Comparison of ENCODE assay signal across 1 cellular context in genomic region chr16:9152649-9153501, GRCh38.
A peak's percentile ranks its signal among the peaks of the same experiment; 100 is the strongest.
TF ChIP-seq lines count a peak whose summit lies in the region.

No MANE protein-coding gene starts in this region.

TF ChIP-seq in HepG2, 621 proteins besides CTCF, POLR2A, EP300 and RAD21 (continued from another document and continues in another):
- no peak for TF ChIP-seq KIAA2018 (CRISPR knock-in tag; IDR thresholded peaks at IDR 0.05; ENCODE audit: borderline replicate concordance)
- TF ChIP-seq FOXA1 (IDR thresholded peaks at IDR 0.05): peak; percentile 44
- no peak for TF ChIP-seq FOXA1 (CRISPR knock-in tag; IDR thresholded peaks at IDR 0.05)
- TF ChIP-seq, protein P1, sequence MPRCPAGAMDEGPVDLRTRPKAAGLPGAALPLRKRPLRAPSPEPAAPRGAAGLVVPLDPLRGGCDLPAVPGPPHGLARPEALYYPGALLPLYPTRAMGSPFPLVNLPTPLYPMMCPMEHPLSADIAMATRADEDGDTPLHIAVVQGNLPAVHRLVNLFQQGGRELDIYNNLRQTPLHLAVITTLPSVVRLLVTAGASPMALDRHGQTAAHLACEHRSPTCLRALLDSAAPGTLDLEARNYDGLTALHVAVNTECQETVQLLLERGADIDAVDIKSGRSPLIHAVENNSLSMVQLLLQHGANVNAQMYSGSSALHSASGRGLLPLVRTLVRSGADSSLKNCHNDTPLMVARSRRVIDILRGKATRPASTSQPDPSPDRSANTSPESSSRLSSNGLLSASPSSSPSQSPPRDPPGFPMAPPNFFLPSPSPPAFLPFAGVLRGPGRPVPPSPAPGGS (CRISPR knock-in tag; IDR thresholded peaks at IDR 0.05): no peak
- no peak for TF ChIP-seq SMC3 (IDR thresholded peaks at IDR 0.05; ENCODE audit: low read length)
- no peak for TF ChIP-seq PAX8 (CRISPR knock-in tag; IDR thresholded peaks at IDR 0.05; ENCODE audit: borderline replicate concordance)
- TF ChIP-seq, protein P2, sequence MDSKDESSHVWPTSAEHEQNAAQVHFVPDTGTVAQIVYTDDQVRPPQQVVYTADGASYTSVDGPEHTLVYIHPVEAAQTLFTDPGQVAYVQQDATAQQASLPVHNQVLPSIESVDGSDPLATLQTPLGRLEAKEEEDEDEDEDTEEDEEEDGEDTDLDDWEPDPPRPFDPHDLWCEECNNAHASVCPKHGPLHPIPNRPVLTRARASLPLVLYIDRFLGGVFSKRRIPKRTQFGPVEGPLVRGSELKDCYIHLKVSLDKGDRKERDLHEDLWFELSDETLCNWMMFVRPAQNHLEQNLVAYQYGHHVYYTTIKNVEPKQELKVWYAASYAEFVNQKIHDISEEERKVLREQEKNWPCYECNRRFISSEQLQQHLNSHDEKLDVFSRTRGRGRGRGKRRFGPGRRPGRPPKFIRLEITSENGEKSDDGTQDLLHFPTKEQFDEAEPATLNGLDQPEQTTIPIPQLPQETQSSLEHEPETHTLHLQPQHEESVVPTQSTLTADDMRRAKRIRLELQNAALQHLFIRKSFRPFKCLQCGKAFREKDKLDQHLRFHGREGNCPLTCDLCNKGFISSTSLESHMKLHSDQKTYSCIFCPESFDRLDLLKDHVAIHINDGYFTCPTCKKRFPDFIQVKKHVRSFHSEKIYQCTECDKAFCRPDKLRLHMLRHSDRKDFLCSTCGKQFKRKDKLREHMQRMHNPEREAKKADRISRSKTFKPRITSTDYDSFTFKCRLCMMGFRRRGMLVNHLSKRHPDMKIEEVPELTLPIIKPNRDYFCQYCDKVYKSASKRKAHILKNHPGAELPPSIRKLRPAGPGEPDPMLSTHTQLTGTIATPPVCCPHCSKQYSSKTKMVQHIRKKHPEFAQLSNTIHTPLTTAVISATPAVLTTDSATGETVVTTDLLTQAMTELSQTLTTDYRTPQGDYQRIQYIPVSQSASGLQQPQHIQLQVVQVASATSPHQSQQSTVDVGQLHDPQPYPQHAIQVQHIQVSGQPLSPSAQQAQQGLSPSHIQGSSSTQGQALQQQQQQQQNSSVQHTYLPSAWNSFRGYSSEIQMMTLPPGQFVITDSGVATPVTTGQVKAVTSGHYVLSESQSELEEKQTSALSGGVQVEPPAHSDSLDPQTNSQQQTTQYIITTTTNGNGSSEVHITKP (CRISPR knock-in tag; IDR thresholded peaks at IDR 0.05; ENCODE audit: low read depth): no peak
- TF ChIP-seq ZBTB21 (CRISPR knock-in tag; IDR thresholded peaks at IDR 0.05): no peak
- TF ChIP-seq PLRG1 (conservative IDR thresholded peaks at IDR 0.05): peak; percentile 82; the same call in 1 of the 2 replicates
- TF ChIP-seq, protein P3, sequence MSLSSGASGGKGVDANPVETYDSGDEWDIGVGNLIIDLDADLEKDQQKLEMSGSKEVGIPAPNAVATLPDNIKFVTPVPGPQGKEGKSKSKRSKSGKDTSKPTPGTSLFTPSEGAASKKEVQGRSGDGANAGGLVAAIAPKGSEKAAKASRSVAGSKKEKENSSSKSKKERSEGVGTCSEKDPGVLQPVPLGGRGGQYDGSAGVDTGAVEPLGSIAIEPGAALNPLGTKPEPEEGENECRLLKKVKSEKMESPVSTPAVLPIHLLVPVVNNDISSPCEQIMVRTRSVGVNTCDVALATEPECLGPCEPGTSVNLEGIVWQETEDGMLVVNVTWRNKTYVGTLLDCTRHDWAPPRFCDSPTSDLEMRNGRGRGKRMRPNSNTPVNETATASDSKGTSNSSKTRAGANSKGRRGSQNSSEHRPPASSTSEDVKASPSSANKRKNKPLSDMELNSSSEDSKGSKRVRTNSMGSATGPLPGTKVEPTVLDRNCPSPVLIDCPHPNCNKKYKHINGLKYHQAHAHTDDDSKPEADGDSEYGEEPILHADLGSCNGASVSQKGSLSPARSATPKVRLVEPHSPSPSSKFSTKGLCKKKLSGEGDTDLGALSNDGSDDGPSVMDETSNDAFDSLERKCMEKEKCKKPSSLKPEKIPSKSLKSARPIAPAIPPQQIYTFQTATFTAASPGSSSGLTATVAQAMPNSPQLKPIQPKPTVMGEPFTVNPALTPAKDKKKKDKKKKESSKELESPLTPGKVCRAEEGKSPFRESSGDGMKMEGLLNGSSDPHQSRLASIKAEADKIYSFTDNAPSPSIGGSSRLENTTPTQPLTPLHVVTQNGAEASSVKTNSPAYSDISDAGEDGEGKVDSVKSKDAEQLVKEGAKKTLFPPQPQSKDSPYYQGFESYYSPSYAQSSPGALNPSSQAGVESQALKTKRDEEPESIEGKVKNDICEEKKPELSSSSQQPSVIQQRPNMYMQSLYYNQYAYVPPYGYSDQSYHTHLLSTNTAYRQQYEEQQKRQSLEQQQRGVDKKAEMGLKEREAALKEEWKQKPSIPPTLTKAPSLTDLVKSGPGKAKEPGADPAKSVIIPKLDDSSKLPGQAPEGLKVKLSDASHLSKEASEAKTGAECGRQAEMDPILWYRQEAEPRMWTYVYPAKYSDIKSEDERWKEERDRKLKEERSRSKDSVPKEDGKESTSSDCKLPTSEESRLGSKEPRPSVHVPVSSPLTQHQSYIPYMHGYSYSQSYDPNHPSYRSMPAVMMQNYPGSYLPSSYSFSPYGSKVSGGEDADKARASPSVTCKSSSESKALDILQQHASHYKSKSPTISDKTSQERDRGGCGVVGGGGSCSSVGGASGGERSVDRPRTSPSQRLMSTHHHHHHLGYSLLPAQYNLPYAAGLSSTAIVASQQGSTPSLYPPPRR (CRISPR knock-in tag; IDR thresholded peaks at IDR 0.05; ENCODE audit: borderline replicate concordance): no peak
- TF ChIP-seq ARNT (IDR thresholded peaks at IDR 0.05): 0 out of 2 replicates have a peak, but pooled peaks have one; percentile 62
- no peak for TF ChIP-seq ZFY (CRISPR knock-in tag; IDR thresholded peaks at IDR 0.05)
- no peak for TF ChIP-seq NFIB (CRISPR knock-in tag; IDR thresholded peaks at IDR 0.05; ENCODE audit: borderline replicate concordance)
- TF ChIP-seq, protein P4, sequence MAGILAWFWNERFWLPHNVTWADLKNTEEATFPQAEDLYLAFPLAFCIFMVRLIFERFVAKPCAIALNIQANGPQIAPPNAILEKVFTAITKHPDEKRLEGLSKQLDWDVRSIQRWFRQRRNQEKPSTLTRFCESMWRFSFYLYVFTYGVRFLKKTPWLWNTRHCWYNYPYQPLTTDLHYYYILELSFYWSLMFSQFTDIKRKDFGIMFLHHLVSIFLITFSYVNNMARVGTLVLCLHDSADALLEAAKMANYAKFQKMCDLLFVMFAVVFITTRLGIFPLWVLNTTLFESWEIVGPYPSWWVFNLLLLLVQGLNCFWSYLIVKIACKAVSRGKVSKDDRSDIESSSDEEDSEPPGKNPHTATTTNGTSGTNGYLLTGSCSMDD (CRISPR knock-in tag; IDR thresholded peaks at IDR 0.05): no peak
- TF ChIP-seq GTF3A (CRISPR knock-in tag; conservative IDR thresholded peaks at IDR 0.05): no peak
- TF ChIP-seq THYN1 (CRISPR knock-in tag; IDR thresholded peaks at IDR 0.05; ENCODE audit: borderline replicate concordance, low read depth): no peak
- peak; percentile 59; the same call in 1 of the 2 replicates for TF ChIP-seq FOXP1 (IDR thresholded peaks at IDR 0.05)
- no peak for TF ChIP-seq FOXP1 (CRISPR knock-in tag; IDR thresholded peaks at IDR 0.05)
- TF ChIP-seq ZNF652 (CRISPR knock-in tag; IDR thresholded peaks at IDR 0.05; ENCODE audit: borderline replicate concordance, low read depth): no peak
- no peak for TF ChIP-seq SP2 (CRISPR knock-in tag; IDR thresholded peaks at IDR 0.05)
- TF ChIP-seq, protein P5, sequence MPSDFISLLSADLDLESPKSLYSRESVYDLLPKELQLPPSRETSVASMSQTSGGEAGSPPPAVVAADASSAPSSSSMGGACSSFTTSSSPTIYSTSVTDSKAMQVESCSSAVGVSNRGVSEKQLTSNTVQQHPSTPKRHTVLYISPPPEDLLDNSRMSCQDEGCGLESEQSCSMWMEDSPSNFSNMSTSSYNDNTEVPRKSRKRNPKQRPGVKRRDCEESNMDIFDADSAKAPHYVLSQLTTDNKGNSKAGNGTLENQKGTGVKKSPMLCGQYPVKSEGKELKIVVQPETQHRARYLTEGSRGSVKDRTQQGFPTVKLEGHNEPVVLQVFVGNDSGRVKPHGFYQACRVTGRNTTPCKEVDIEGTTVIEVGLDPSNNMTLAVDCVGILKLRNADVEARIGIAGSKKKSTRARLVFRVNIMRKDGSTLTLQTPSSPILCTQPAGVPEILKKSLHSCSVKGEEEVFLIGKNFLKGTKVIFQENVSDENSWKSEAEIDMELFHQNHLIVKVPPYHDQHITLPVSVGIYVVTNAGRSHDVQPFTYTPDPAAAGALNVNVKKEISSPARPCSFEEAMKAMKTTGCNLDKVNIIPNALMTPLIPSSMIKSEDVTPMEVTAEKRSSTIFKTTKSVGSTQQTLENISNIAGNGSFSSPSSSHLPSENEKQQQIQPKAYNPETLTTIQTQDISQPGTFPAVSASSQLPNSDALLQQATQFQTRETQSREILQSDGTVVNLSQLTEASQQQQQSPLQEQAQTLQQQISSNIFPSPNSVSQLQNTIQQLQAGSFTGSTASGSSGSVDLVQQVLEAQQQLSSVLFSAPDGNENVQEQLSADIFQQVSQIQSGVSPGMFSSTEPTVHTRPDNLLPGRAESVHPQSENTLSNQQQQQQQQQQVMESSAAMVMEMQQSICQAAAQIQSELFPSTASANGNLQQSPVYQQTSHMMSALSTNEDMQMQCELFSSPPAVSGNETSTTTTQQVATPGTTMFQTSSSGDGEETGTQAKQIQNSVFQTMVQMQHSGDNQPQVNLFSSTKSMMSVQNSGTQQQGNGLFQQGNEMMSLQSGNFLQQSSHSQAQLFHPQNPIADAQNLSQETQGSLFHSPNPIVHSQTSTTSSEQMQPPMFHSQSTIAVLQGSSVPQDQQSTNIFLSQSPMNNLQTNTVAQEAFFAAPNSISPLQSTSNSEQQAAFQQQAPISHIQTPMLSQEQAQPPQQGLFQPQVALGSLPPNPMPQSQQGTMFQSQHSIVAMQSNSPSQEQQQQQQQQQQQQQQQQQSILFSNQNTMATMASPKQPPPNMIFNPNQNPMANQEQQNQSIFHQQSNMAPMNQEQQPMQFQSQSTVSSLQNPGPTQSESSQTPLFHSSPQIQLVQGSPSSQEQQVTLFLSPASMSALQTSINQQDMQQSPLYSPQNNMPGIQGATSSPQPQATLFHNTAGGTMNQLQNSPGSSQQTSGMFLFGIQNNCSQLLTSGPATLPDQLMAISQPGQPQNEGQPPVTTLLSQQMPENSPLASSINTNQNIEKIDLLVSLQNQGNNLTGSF (CRISPR knock-in tag; IDR thresholded peaks at IDR 0.05): no peak
- TF ChIP-seq NBN (conservative IDR thresholded peaks at IDR 0.05): peak; percentile 81
- TF ChIP-seq ZNF207 (IDR thresholded peaks at IDR 0.05; ENCODE audit: borderline replicate concordance): 0 out of 2 replicates have a peak, but pooled peaks have one; percentile 70
- TF ChIP-seq LCORL (IDR thresholded peaks at IDR 0.05): 0 out of 2 replicates have a peak, but pooled peaks have one; percentile 3
- no peak for TF ChIP-seq LCORL (CRISPR knock-in tag; IDR thresholded peaks at IDR 0.05)
- no peak for TF ChIP-seq ZNF782 (CRISPR knock-in tag; IDR thresholded peaks at IDR 0.05; ENCODE audit: borderline replicate concordance)
- TF ChIP-seq KLF13 (CRISPR knock-in tag; IDR thresholded peaks at IDR 0.05): no peak
- TF ChIP-seq NFRKB (IDR thresholded peaks at IDR 0.05): peak; percentile 60; the same call in 1 of the 2 replicates
- 0 out of 2 replicates have a peak, but pooled peaks have one; percentile 23 for TF ChIP-seq DPF2 (CRISPR knock-in tag; IDR thresholded peaks at IDR 0.05; ENCODE audit: borderline replicate concordance, low read depth)
- TF ChIP-seq ZNF17 (CRISPR knock-in tag; IDR thresholded peaks at IDR 0.05): no peak
- 0 out of 2 replicates have a peak, but pooled peaks have one; percentile 83 for TF ChIP-seq SOX6 (IDR thresholded peaks at IDR 0.05)
- no peak for TF ChIP-seq SOX6 (CRISPR knock-in tag; IDR thresholded peaks at IDR 0.05)
- TF ChIP-seq PHB2 (IDR thresholded peaks at IDR 0.05; ENCODE audit: partially characterized antibody): peak; percentile 74
- peak; percentile 24; the same call in 1 of the 2 replicates for TF ChIP-seq ATF7 (IDR thresholded peaks at IDR 0.05)
- TF ChIP-seq ATF7 (CRISPR knock-in tag; IDR thresholded peaks at IDR 0.05): no peak
